ENCODE assay signal across 9 cellular contexts in the genomic region with DNA sequence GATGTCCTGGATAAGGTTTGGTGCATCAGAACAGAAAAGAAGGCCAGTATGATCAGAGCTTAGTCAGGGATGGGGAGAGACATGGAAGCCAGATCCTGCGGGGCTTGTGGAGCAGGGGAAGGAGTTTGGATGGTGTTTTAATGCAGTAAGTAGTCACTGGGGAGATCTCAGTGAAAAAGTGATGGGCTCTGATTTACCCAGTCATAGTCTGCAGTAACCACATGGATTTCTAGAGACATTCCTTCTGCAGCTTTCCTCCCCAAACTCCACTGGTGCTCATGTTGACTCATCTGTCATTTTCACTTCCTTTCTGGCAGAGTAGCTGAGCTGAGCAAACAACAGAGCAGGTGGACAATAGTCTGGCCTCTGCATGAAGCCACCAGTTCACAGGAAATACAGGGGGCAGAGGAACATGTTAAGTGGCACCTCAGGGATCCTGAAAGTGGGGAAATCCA.
DNase-seq lines count a peak whose midpoint lies in the region; ATAC-seq, FAIRE-seq and TF ChIP-seq lines count a peak whose summit lies in the region.
"Had no signal": no experiment of that assay in that cellular context is flagged by ENCODE, and none has a peak within 500 bp of the region (broad histone marks: within the 10 kb centered on the region; RNA-seq: fewer than 3 reads in every experiment).

No MANE protein-coding gene starts in this region.

- CTCF ChIA-PET in A549 (lab: Yijun Ruan, JAX): interaction anchor here (0.6 to 25.6 kb wide), 10 partner anchors 10 to 180 kb away, joined by 3 to 408 read pairs (median 4); a partner anchor contains a TSS
- CTCF ChIA-PET in CD4-positive, alpha-beta T cell (lab: Charles Lee): no interaction called here

- peaks cover 24% of the 10 kb centered on the region for H3K36me3 Mint-ChIP-seq in CD4-positive, alpha-beta T cell (ENCODE audit: low read depth)

- TF ChIP-seq POLR2A in A549 (IDR thresholded peaks at IDR 0.05; ENCODE audit: low read length) (no peak), GM12892 (IDR thresholded peaks at IDR 0.05; ENCODE audit: low read depth, low read length) (no peak)

- H3K4me3 Mint-ChIP-seq in CD4-positive, alpha-beta T cell: no peak overlapping the region

- intact Hi-C loops in upper lobe of right lung (cut with DNase I): no loop called here
- intact Hi-C loops in CD4-positive, alpha-beta T cell (cut with DNase I, micrococcal nuclease): no loop called here

- no peak overlapping the region for H3K27ac Mint-ChIP-seq in CD4-positive, alpha-beta T cell

- WGBS in A549 (ENCODE audit: missing lambda C conversion rate): 24% methylated on average over 1 of the region's 1 CpG

- H3K4me2 ChIP-seq in A549 (peak overlapping the region; percentile 67), OCI-LY3 (ENCODE audit: low read length) (peak overlapping the region; percentile 41)

- H3K9me3 Mint-ChIP-seq in CD4-positive, alpha-beta T cell: no peaks in the 10 kb centered on the region

- no peak for TF ChIP-seq EP300 in A549 (IDR thresholded peaks at IDR 0.05)

- H3K27me3 ChIP-seq in OCI-LY3 (ENCODE audit: low read depth, low read length) (no peaks in the 10 kb centered on the region), upper lobe of right lung (no peaks in the 10 kb centered on the region)
- no peaks in the 10 kb centered on the region for H3K27me3 ChIP-seq in CD4-positive, alpha-beta T cell (ENCODE audit: control insufficient read depth, insufficient read depth, low read length)
- H3K27me3 ChIP-seq: heart right ventricle had no signal

- no peaks in the 10 kb centered on the region for H3K79me2 ChIP-seq in OCI-LY3 (ENCODE audit: low read length)

- H3K9ac ChIP-seq in OCI-LY3 (ENCODE audit: low read length): no peak overlapping the region

- no peak; a peak in 1 of 5 replicates for TF ChIP-seq RAD21 in A549 (conservative IDR thresholded peaks at IDR 0.05 in 1 of 2, IDR thresholded peaks at IDR 0.05 in 1 of 2)

- no peaks in the 10 kb centered on the region for H4K20me1 ChIP-seq in OCI-LY3 (ENCODE audit: insufficient read depth, low read length)

- ATAC-seq in A549: peak; percentile 84 to 94
- peak; percentile 71 for ATAC-seq in HG03175 (IDR thresholded peaks at IDR 0.05; ENCODE audit: unreplicated experiment)
- peak; percentile 71 for ATAC-seq in upper lobe of right lung
- no peak for ATAC-seq in CD4-positive, alpha-beta T cell (ENCODE audit: poor library complexity)

- H3K4me3 ChIP-seq in A549 (no peak overlapping the region), OCI-LY3 (ENCODE audit: low read length) (no peak overlapping the region; the same call in 1 of the 2 replicates), upper lobe of right lung (no peak overlapping the region)
- H3K4me3 ChIP-seq: heart right ventricle had no signal

- H3K4me1 ChIP-seq in A549: peaks cover 20% of the 10 kb centered on the region
- peaks cover 20% of the 10 kb centered on the region for H3K4me1 ChIP-seq in OCI-LY3 (ENCODE audit: low read length)
- H3K4me1 ChIP-seq in upper lobe of right lung: no peaks in the 10 kb centered on the region

- H3K27ac ChIP-seq in A549 (peak overlapping the region; percentile 57 to 80; a peak in 5 of 6 replicates), OCI-LY3 (ENCODE audit: low read length) (no peak overlapping the region; the same call in 1 of the 2 replicates), upper lobe of right lung (no peak overlapping the region)
- no peak overlapping the region for H3K27ac ChIP-seq in CD4-positive, alpha-beta T cell (ENCODE audit: low read depth, low read length)

- FAIRE-seq in A549 (lab: Jason Lieb, UNC) (peak; percentile 100), GM12892 (lab: Jason Lieb, UNC) (peak; percentile 92)

- no peak overlapping the region for H2AFZ ChIP-seq in OCI-LY3 (ENCODE audit: low read depth, low read length)

- H3K9me3 ChIP-seq in A549: peaks cover 10% of the 10 kb centered on the region
- no peaks in the 10 kb centered on the region for H3K9me3 ChIP-seq in OCI-LY3 (ENCODE audit: insufficient read depth, low read length)
- no peaks in the 10 kb centered on the region for H3K9me3 ChIP-seq in upper lobe of right lung
- no peaks in the 10 kb centered on the region for H3K9me3 ChIP-seq in CD4-positive, alpha-beta T cell (ENCODE audit: control insufficient read depth, low read length)

- no peaks in the 10 kb centered on the region for H3K27me3 Mint-ChIP-seq in CD4-positive, alpha-beta T cell

- peak; percentile 78 to 92 for DNase-seq in A549 (ENCODE audit: low read depth in 1 of 2, low spot score in 1 of 2)
- DNase-seq in GM12892 (ENCODE audit: insufficient read length): peak; percentile 62
- DNase-seq in fibroblast of gingiva (ENCODE audit: low read depth): peak; percentile 58
- no peak for DNase-seq in upper lobe of right lung
- DNase-seq in CD4-positive, alpha-beta T cell: no peak
- no peak for DNase-seq in SK-N-DZ (ENCODE audit: low spot score)
- DNase-seq: heart right ventricle had no signal

- POLR2A ChIA-PET in A549 (lab: Yijun Ruan, JAX): interaction anchor here (1.5 kb wide), 1 partner anchor 148 kb away, joined by 5 read pairs; no protein-coding TSS in a partner anchor
- POLR2A ChIA-PET in CD4-positive, alpha-beta T cell (lab: Charles Lee): no interaction called here

- H3K4me1 Mint-ChIP-seq in CD4-positive, alpha-beta T cell (ENCODE audit: low read depth): no peaks in the 10 kb centered on the region

- TF ChIP-seq CTCF in A549 (IDR thresholded peaks at IDR 0.05) (no peak), OCI-LY3 (IDR thresholded peaks at IDR 0.05; ENCODE audit: low read depth, low read length) (no peak), upper lobe of right lung (IDR thresholded peaks at IDR 0.05) (no peak)
- no peak for TF ChIP-seq CTCF in CD4-positive, alpha-beta T cell (IDR thresholded peaks at IDR 0.05)

- H3K36me3 ChIP-seq in OCI-LY3 (replicated peaks; ENCODE audit: low read depth, low read length): peaks cover 18% of the 10 kb centered on the region
- peaks cover 12% of the 10 kb centered on the region for H3K36me3 ChIP-seq in upper lobe of right lung

TF ChIP-seq in A549, 52 proteins besides CTCF, POLR2A, EP300 and RAD21:
- no peak for TF ChIP-seq CHD2 (IDR thresholded peaks at IDR 0.05; ENCODE audit: low read length, partially characterized antibody)
- no peak for TF ChIP-seq HOXB5 (CRISPR knock-in tag; IDR thresholded peaks at IDR 0.05)
- peak; percentile 59; the same call in 1 of the 2 replicates for TF ChIP-seq RFX5 (IDR thresholded peaks at IDR 0.05)
- TF ChIP-seq HDAC2 (IDR thresholded peaks at IDR 0.05): no peak
- TF ChIP-seq MYC (IDR thresholded peaks at IDR 0.05; ENCODE audit: borderline replicate concordance, low read length): 0 out of 2 replicates have a peak, but pooled peaks have one; percentile 57
- no peak for TF ChIP-seq EHF (CRISPR knock-in tag; IDR thresholded peaks at IDR 0.05)
- TF ChIP-seq JUN (IDR thresholded peaks at IDR 0.05): peak in 1 of 2 experiments; percentile 42; a peak in 1 of 5 replicates
- TF ChIP-seq BHLHE40 (IDR thresholded peaks at IDR 0.05; ENCODE audit: low read depth, low read length): no peak
- TF ChIP-seq HOXB13 (CRISPR knock-in tag; IDR thresholded peaks at IDR 0.05; ENCODE audit: low read depth): 0 out of 2 replicates have a peak, but pooled peaks have one; percentile 32
- TF ChIP-seq, protein P1, sequence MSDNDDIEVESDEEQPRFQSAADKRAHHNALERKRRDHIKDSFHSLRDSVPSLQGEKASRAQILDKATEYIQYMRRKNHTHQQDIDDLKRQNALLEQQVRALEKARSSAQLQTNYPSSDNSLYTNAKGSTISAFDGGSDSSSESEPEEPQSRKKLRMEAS (IDR thresholded peaks at IDR 0.05): peak; percentile 84
- TF ChIP-seq, protein P2, sequence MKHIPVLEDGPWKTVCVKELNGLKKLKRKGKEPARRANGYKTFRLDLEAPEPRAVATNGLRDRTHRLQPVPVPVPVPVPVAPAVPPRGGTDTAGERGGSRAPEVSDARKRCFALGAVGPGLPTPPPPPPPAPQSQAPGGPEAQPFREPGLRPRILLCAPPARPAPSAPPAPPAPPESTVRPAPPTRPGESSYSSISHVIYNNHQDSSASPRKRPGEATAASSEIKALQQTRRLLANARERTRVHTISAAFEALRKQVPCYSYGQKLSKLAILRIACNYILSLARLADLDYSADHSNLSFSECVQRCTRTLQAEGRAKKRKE (CRISPR knock-in tag; IDR thresholded peaks at IDR 0.05; ENCODE audit: low read depth): no peak
- TF ChIP-seq RARB (CRISPR knock-in tag; IDR thresholded peaks at IDR 0.05): no peak
- no peak for TF ChIP-seq KDM1A (IDR thresholded peaks at IDR 0.05; ENCODE audit: low read depth)
- TF ChIP-seq FOXS1 (CRISPR knock-in tag; IDR thresholded peaks at IDR 0.05): no peak
- peak; percentile 59; the same call in 1 of the 2 replicates for TF ChIP-seq FOSL2 (IDR thresholded peaks at IDR 0.05)
- peak; percentile 79 for TF ChIP-seq FOSL2 (CRISPR knock-in tag; IDR thresholded peaks at IDR 0.05)
- TF ChIP-seq MAZ (IDR thresholded peaks at IDR 0.05; ENCODE audit: borderline replicate concordance, low read depth, low read length): no peak
- 0 out of 2 replicates have a peak, but pooled peaks have one; percentile 27 for TF ChIP-seq JUNB (IDR thresholded peaks at IDR 0.05)
- TF ChIP-seq CBX8 (IDR thresholded peaks at IDR 0.05): no peak
- TF ChIP-seq GATA3 (IDR thresholded peaks at IDR 0.05; ENCODE audit: borderline replicate concordance): no peak
- TF ChIP-seq MAFK (IDR thresholded peaks at IDR 0.05; ENCODE audit: partially characterized antibody): peak; percentile 33
- TF ChIP-seq, protein P3, sequence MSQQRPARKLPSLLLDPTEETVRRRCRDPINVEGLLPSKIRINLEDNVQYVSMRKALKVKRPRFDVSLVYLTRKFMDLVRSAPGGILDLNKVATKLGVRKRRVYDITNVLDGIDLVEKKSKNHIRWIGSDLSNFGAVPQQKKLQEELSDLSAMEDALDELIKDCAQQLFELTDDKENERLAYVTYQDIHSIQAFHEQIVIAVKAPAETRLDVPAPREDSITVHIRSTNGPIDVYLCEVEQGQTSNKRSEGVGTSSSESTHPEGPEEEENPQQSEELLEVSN (IDR thresholded peaks at IDR 0.05; ENCODE audit: borderline replicate concordance, low read depth): no peak
- TF ChIP-seq KDM5A (IDR thresholded peaks at IDR 0.05): no peak

Comparison
In these comparisons a context has a peak if more than half of its experiments do, and no peak if none do; other contexts are left out.
1. DNase-seq: peak in A549 (2 of 2), GM12892 (single experiment) and fibroblast of gingiva (single experiment); none in upper lobe of right lung (single experiment), CD4-positive, alpha-beta T cell (0 of 10) and SK-N-DZ (single experiment).
2. H3K27ac ChIP-seq: peak in A549 (2 of 2); none in OCI-LY3 (single experiment), upper lobe of right lung (single experiment) and CD4-positive, alpha-beta T cell (single experiment).